Comparison of ENCODE assay signal across 8 cellular contexts in genomic region chr5:78985407-78986223, GRCh38. TPM values are rescaled to one million over a fixed set of nuclear protein-coding genes. Genes with fewer than 3 reads are reported as not detected.
A peak's percentile ranks its signal among the peaks of the same experiment; 100 is the strongest.
DNase-seq lines count a peak whose midpoint lies in the region; ATAC-seq, FAIRE-seq and TF ChIP-seq lines count a peak whose summit lies in the region.

No MANE protein-coding gene starts in this region.

- peaks cover 6% of the 10 kb centered on the region; the same call in 1 of the 2 replicates for H3K27me3 ChIP-seq in HUES6 (ENCODE audit: control insufficient read depth, insufficient read depth, low read length)
- no peaks in the 10 kb centered on the region for H3K27me3 ChIP-seq in astrocyte (ENCODE audit: insufficient read depth, low read length)
- H3K27me3 ChIP-seq in iPS-15b (ENCODE audit: control insufficient read depth, insufficient read depth, low read length) = peaks cover 15% of the 10 kb centered on the region
- no peaks in the 10 kb centered on the region for H3K27me3 ChIP-seq in skeletal muscle tissue (ENCODE audit: control insufficient read depth in 3 of 3, insufficient read depth in 3 of 3, low read length in 3 of 3)

- FAIRE-seq in astrocyte (lab: Jason Lieb, UNC) = no peak

- H3K4me3 ChIP-seq in HUES6 (ENCODE audit: low read depth, low read length) = peak overlapping the region; percentile 90
- peak overlapping the region; percentile 85 for H3K4me3 ChIP-seq in astrocyte (ENCODE audit: insufficient read depth, low read depth, low read length)
- H3K4me3 ChIP-seq in iPS-15b (ENCODE audit: low read depth, low read length) = peak overlapping the region; percentile 79
- H3K4me3 ChIP-seq in skeletal muscle tissue (ENCODE audit: low read length in 3 of 3) = peak overlapping the region; percentile 75 to 81 (median 79)

- H3K27ac Mint-ChIP-seq in T-cell (peak overlapping the region; percentile 92 to 98), astrocyte (ENCODE audit: unreplicated experiment) (peak overlapping the region; percentile 50)

- no peaks in the 10 kb centered on the region for H3K27me3 Mint-ChIP-seq in T-cell
- no peaks in the 10 kb centered on the region for H3K27me3 Mint-ChIP-seq in astrocyte (ENCODE audit: low read depth, unreplicated experiment)

- H3K36me3 Mint-ChIP-seq in T-cell (no peaks in the 10 kb centered on the region), astrocyte (ENCODE audit: low read depth, unreplicated experiment) (no peaks in the 10 kb centered on the region)

- DNase-seq in Daoy (ENCODE audit: low read depth) (peak; percentile 80), T-cell (peak in 25 of 34 experiments; percentile 0 to 43 (median 13)), astrocyte (ENCODE audit: low read depth) (peak; percentile 73), NOMO-1 treated with dmso at 0.1 percent for 144 hours (lab: John Stamatoyannopoulos, UW; ENCODE audit: unreplicated experiment) (no peak)

- CTCF ChIA-PET in T-cell (lab: Charles Lee) = interaction anchor here in 1 of 2 donors (0.6 to 1.6 kb wide), 4 partner anchors 39 to 625 kb away, joined by 3 to 7 read pairs (median 4); partner anchors contain the start of gene SCAMP1

- H3K79me2 ChIP-seq in astrocyte (ENCODE audit: insufficient read depth, low read length) = peaks cover 16% of the 10 kb centered on the region

- peak overlapping the region; percentile 99 for H3K4me2 ChIP-seq in astrocyte (ENCODE audit: low read length)

- peaks cover 25 to 33% (median 33%) of the 10 kb centered on the region in 3 donors for H3K4me1 Mint-ChIP-seq in T-cell
- H3K4me1 Mint-ChIP-seq in astrocyte (ENCODE audit: low read depth, unreplicated experiment) = peaks cover 20% of the 10 kb centered on the region

- no peak for TF ChIP-seq CTCF in astrocyte (IDR thresholded peaks at IDR 0.05; ENCODE audit: insufficient read depth, low read depth, low read length)

- POLR2A ChIA-PET in T-cell (lab: Charles Lee) = interaction anchor here (0.7 to 1.1 kb wide), 2 partner anchors 250 to 252 kb away, joined by 4 read pairs; partner anchors contain the start of gene JMY (in 1 of the 2)

- no peaks in the 10 kb centered on the region for H3K9me3 ChIP-seq in HUES6 (ENCODE audit: control insufficient read depth, insufficient read depth, low read depth, low read length)
- H3K9me3 ChIP-seq in astrocyte (ENCODE audit: insufficient read depth, low read depth, low read length) = no peaks in the 10 kb centered on the region
- H3K9me3 ChIP-seq in iPS-15b (ENCODE audit: control insufficient read depth, insufficient read depth, low read length) = no peaks in the 10 kb centered on the region
- no peaks in the 10 kb centered on the region for H3K9me3 ChIP-seq in skeletal muscle tissue (ENCODE audit: control insufficient read depth in 3 of 3, low read length in 3 of 3)

- no peak overlapping the region for H3K27ac ChIP-seq in HUES6 (ENCODE audit: low read depth, low read length)
- H3K27ac ChIP-seq in astrocyte (ENCODE audit: low read depth, low read length) = peak overlapping the region; percentile 89
- peak overlapping the region; percentile 82 for H3K27ac ChIP-seq in skeletal muscle tissue (ENCODE audit: low read depth, low read length)

- no peaks in the 10 kb centered on the region for H4K20me1 ChIP-seq in astrocyte (ENCODE audit: insufficient read depth, low read length)

- ATAC-seq in GM21515 (IDR thresholded peaks at IDR 0.05; ENCODE audit: unreplicated experiment) (peak; percentile 43), T-cell (replicated peaks in 1 of 4) (peak; percentile 7 to 20 (median 12))

- H2AFZ ChIP-seq in astrocyte (ENCODE audit: low read depth, low read length) = peak overlapping the region; percentile 81

- H3K4me1 ChIP-seq in HUES6 (ENCODE audit: control insufficient read depth, insufficient read depth, low read length) (peaks cover 18% of the 10 kb centered on the region), astrocyte (ENCODE audit: insufficient read depth, low read length) (peaks cover 23% of the 10 kb centered on the region), iPS-15b (ENCODE audit: control insufficient read depth, insufficient read depth, low read length) (peaks cover 14% of the 10 kb centered on the region), skeletal muscle tissue (ENCODE audit: control insufficient read depth in 3 of 3, insufficient read depth in 3 of 3, low read length in 3 of 3) (peaks cover 6 to 17% (median 16%) of the 10 kb centered on the region in 3 donors)

- no peaks in the 10 kb centered on the region for H3K9me3 Mint-ChIP-seq in T-cell
- H3K9me3 Mint-ChIP-seq in astrocyte (ENCODE audit: unreplicated experiment) = no peaks in the 10 kb centered on the region

- peak overlapping the region; percentile 81 to 92 (median 92) for H3K4me3 Mint-ChIP-seq in T-cell
- peak overlapping the region; percentile 87 for H3K4me3 Mint-ChIP-seq in astrocyte (ENCODE audit: unreplicated experiment)

- H3K9ac ChIP-seq in HUES6 (ENCODE audit: low read length) (peak overlapping the region; percentile 93), astrocyte (ENCODE audit: low read length) (peak overlapping the region; percentile 88), iPS-15b (ENCODE audit: low read depth, low read length) (no peak overlapping the region), skeletal muscle tissue (ENCODE audit: low read depth in 1 of 3, low read length in 3 of 3) (peak overlapping the region; percentile 67 to 87 (median 81))

- H3K36me3 ChIP-seq in HUES6 (ENCODE audit: control insufficient read depth, insufficient read depth, low read length) = no peaks in the 10 kb centered on the region
- no peaks in the 10 kb centered on the region for H3K36me3 ChIP-seq in astrocyte (ENCODE audit: insufficient read depth, low read length)
- H3K36me3 ChIP-seq in iPS-15b (ENCODE audit: control insufficient read depth, insufficient read depth, low read length) = no peaks in the 10 kb centered on the region
- H3K36me3 ChIP-seq in skeletal muscle tissue (ENCODE audit: control insufficient read depth in 3 of 3, insufficient read depth in 3 of 3, low read length in 3 of 3) = no peaks in the 10 kb centered on the region

RNA-seq across cellular contexts. Expression of gene ARSB, which starts 0.5 kb away (rescaled TPM):
- 9.2 and 12.2 TPM in 2 replicates for total RNA-seq in Daoy (2014; rRNA removed; shearing (Covaris generic))
- 1 to 10 TPM; 5.6 to 7.1 (median 6.9) TPM for total RNA-seq in T-cell
- 30.2 and 32.0 TPM in 2 replicates for total RNA-seq in astrocyte
- total RNA-seq in skeletal muscle tissue = 14.6 TPM
